22 cellular contexts compared by ENCODE assay signal in genomic region chr19:8731428-8732169, GRCh38. TPM values are rescaled to one million over a fixed set of nuclear protein-coding genes. Genes with fewer than 3 reads are reported as not detected.
DNase-seq lines count a peak whose midpoint lies in the region; ATAC-seq, FAIRE-seq and TF ChIP-seq lines count a peak whose summit lies in the region.
"Had no signal": no experiment of that assay in that cellular context is flagged by ENCODE, and none has a peak within 500 bp of the region (broad histone marks: within the 10 kb centered on the region; RNA-seq: fewer than 3 reads in every experiment).

No MANE protein-coding gene starts in this region.

- H3K27ac ChIP-seq in HepG2 (ENCODE audit: extremely low read length, insufficient read depth, low read length), result no peak overlapping the region
- no peak overlapping the region for H3K27ac ChIP-seq in right lobe of liver
- no peak overlapping the region for H3K27ac ChIP-seq in testis
- H3K27ac ChIP-seq: esophagus muscularis mucosa, gastroesophageal sphincter, left ventricle myocardium inferior, right atrium auricular region had no signal

- POLR2A ChIA-PET in HepG2 (lab: Yijun Ruan, JAX), result no interaction called here

- no peak for TF ChIP-seq POLR2A in HepG2 (IDR thresholded peaks at IDR 0.05; ENCODE audit: insufficient read depth in 1 of 2, low read depth in 2 of 2, low read length in 2 of 2)
- TF ChIP-seq POLR2A in right lobe of liver (IDR thresholded peaks at IDR 0.05), result no peak
- no peak for TF ChIP-seq POLR2A in NB4 (IDR thresholded peaks at IDR 0.05; ENCODE audit: extremely low read depth, insufficient read length)
- TF ChIP-seq POLR2A in testis (IDR thresholded peaks at IDR 0.05), result no peak

- no peaks in the 10 kb centered on the region for H3K79me2 ChIP-seq in HepG2 (ENCODE audit: insufficient read depth, low read length)

- no peak for TF ChIP-seq RAD21 in HepG2 (CRISPR knock-in tag; IDR thresholded peaks at IDR 0.05)

- H4K20me1 ChIP-seq in HepG2 (ENCODE audit: insufficient read depth, low read length), result no peaks in the 10 kb centered on the region

- H3K27ac Mint-ChIP-seq in activated naive CD8-positive, alpha-beta T cell treated with anti-CD3 and anti-CD28 coated beads, Interleukin-2, amount 50 U/mL, for 24 hours, result no peak overlapping the region
- H3K27ac Mint-ChIP-seq: stimulated activated naive B cell treated with anti-CD40 and anti-IgM and Interleukin-4, amounts not matched to agents 10 μg/mL and 1 μg/mL and 100 μg/mL, for 72 hours had no signal

- TF ChIP-seq EP300 in HepG2 (IDR thresholded peaks at IDR 0.05; ENCODE audit: low read depth in 2 of 2, low read length in 2 of 2), result no peak
- no peak for TF ChIP-seq EP300 in HepG2 (CRISPR knock-in tag; IDR thresholded peaks at IDR 0.05; ENCODE audit: borderline replicate concordance)

- H3K36me3 ChIP-seq in HepG2 (replicated peaks in 1 of 2; ENCODE audit: control insufficient read depth in 1 of 2, insufficient read depth in 2 of 2, low read length in 2 of 2) (no peaks in the 10 kb centered on the region), right lobe of liver (no peaks in the 10 kb centered on the region), testis (ENCODE audit: low read depth, missing control alignments) (no peaks in the 10 kb centered on the region)
- H3K36me3 ChIP-seq: esophagus muscularis mucosa, gastroesophageal sphincter, left ventricle myocardium inferior, right atrium auricular region had no signal

- H3K9ac ChIP-seq in HepG2 (ENCODE audit: insufficient read depth, low read depth, low read length), result no peak overlapping the region

- H3K4me3 ChIP-seq in HepG2 (replicated peaks in 1 of 3; ENCODE audit: insufficient read depth in 1 of 3, low read depth in 2 of 3, low read length in 3 of 3) (no peak overlapping the region), right lobe of liver (no peak overlapping the region), NB4 (ENCODE audit: low read depth, low read length) (no peak overlapping the region), testis (no peak overlapping the region)
- H3K4me3 ChIP-seq: esophagus muscularis mucosa, gastroesophageal sphincter, left ventricle myocardium inferior, right atrium auricular region had no signal

- WGBS in HepG2 (ENCODE audit: low lambda C conversion rate), result 47% methylated on average over 17 of the region's 19 CpGs
- 40% methylated on average over 9 of the region's 19 CpGs for WGBS in right lobe of liver (ENCODE audit: insufficient coverage, low coverage, low lambda C conversion rate, missing lambda C conversion rate)
- WGBS in testis, 2 donors, result 45 to 47% methylated on average over 19 of the region's 19 CpGs

- CTCF ChIA-PET in HepG2 (lab: Yijun Ruan, JAX; ENCODE audit: low intra/inter-chr PET ratio, low total read pairs), result no interaction called here

- H3K4me1 Mint-ChIP-seq in activated naive CD8-positive, alpha-beta T cell treated with anti-CD3 and anti-CD28 coated beads, Interleukin-2, amount 50 U/mL, for 24 hours, result no peaks in the 10 kb centered on the region
- H3K4me1 Mint-ChIP-seq: stimulated activated naive B cell treated with anti-CD40 and anti-IgM and Interleukin-4, amounts not matched to agents 10 μg/mL and 1 μg/mL and 100 μg/mL, for 72 hours had no signal

- no peak overlapping the region for H3K4me2 ChIP-seq in HepG2 (ENCODE audit: low read depth, low read length)

- no peak overlapping the region for H2AFZ ChIP-seq in HepG2 (ENCODE audit: low read length)

- in situ Hi-C loops in HepG2 (cut with HindIII; ENCODE audit: extremely low pct_ligation_motif_present, low pct_unique_long_range_greater_than_20kb), result no loop called here

- H3K27me3 ChIP-seq in HepG2 (ENCODE audit: control insufficient read depth in 1 of 2, insufficient read depth in 2 of 2, low read length in 2 of 2) (no peaks in the 10 kb centered on the region; a peak in 1 of 5 replicates), right lobe of liver (no peaks in the 10 kb centered on the region), testis (no peaks in the 10 kb centered on the region)
- H3K27me3 ChIP-seq: right atrium auricular region had no signal

- no peak overlapping the region for H3K4me3 Mint-ChIP-seq in activated naive CD8-positive, alpha-beta T cell treated with anti-CD3 and anti-CD28 coated beads, Interleukin-2, amount 50 U/mL, for 24 hours
- H3K4me3 Mint-ChIP-seq: stimulated activated naive B cell treated with anti-CD40 and anti-IgM and Interleukin-4, amounts not matched to agents 10 μg/mL and 1 μg/mL and 100 μg/mL, for 72 hours had no signal

- no peaks in the 10 kb centered on the region for H3K36me3 Mint-ChIP-seq in activated naive CD8-positive, alpha-beta T cell treated with anti-CD3 and anti-CD28 coated beads, Interleukin-2, amount 50 U/mL, for 24 hours (ENCODE audit: low read depth)
- H3K36me3 Mint-ChIP-seq: stimulated activated naive B cell treated with anti-CD40 and anti-IgM and Interleukin-4, amounts not matched to agents 10 μg/mL and 1 μg/mL and 100 μg/mL, for 72 hours had no signal

- no peaks in the 10 kb centered on the region for H3K9me3 ChIP-seq in HepG2 (ENCODE audit: low read length)
- no peaks in the 10 kb centered on the region for H3K9me3 ChIP-seq in right lobe of liver
- H3K9me3 ChIP-seq in testis, result no peaks in the 10 kb centered on the region
- H3K9me3 ChIP-seq: esophagus muscularis mucosa, gastroesophageal sphincter, left ventricle myocardium inferior, right atrium auricular region had no signal

- H3K4me1 ChIP-seq in HepG2 (ENCODE audit: insufficient read depth, low read length) (no peaks in the 10 kb centered on the region), right lobe of liver (no peaks in the 10 kb centered on the region), testis (no peaks in the 10 kb centered on the region)
- H3K4me1 ChIP-seq: esophagus muscularis mucosa, gastroesophageal sphincter, left ventricle myocardium inferior, right atrium auricular region had no signal

- ATAC-seq in HepG2 (no peak), right lobe of liver (no peak), GM18861 (IDR thresholded peaks at IDR 0.05; ENCODE audit: unreplicated experiment) (no peak)
- ATAC-seq in activated naive CD8-positive, alpha-beta T cell treated with anti-CD3 and anti-CD28 coated beads, Interleukin-2, amount 50 U/mL, for 24 hours, result no peak
- ATAC-seq: gastroesophageal sphincter; stimulated activated naive B cell treated with anti-CD40 and anti-IgM and Interleukin-4, amounts not matched to agents 10 μg/mL and 1 μg/mL and 100 μg/mL, for 72 hours had no signal

- no peak for FAIRE-seq in HepG2 (lab: Jason Lieb, UNC)

- TF ChIP-seq CTCF in HepG2 (CRISPR knock-in tag; IDR thresholded peaks at IDR 0.05) (no peak), right lobe of liver (IDR thresholded peaks at IDR 0.05) (no peak), NB4 (IDR thresholded peaks at IDR 0.05; ENCODE audit: low read depth, low read length) (no peak), testis (IDR thresholded peaks at IDR 0.05) (no peak)

- BruUV-seq in HepG2 (replicated peaks; lab: Mats Ljungman, UMichigan), result no TSS peak

- peaks cover 1% of the 10 kb centered on the region for H3K27me3 Mint-ChIP-seq in activated naive CD8-positive, alpha-beta T cell treated with anti-CD3 and anti-CD28 coated beads, Interleukin-2, amount 50 U/mL, for 24 hours

- intact Hi-C loops in HepG2 (cut with micrococcal nuclease; ENCODE audit: unreplicated experiment), result no loop called here
- intact Hi-C loops in right lobe of liver (cut with DNase I), result no loop called here
- intact Hi-C loops in testis (cut with DNase I; ENCODE audit: low total_unique reads), result no loop called here

- no peaks in the 10 kb centered on the region for H3K9me3 Mint-ChIP-seq in activated naive CD8-positive, alpha-beta T cell treated with anti-CD3 and anti-CD28 coated beads, Interleukin-2, amount 50 U/mL, for 24 hours

- DNase-seq in HepG2 (ENCODE audit: low spot score) (no peak), right lobe of liver (no peak), NB4 (ENCODE audit: low read depth) (peak; percentile 63), testis (peak; percentile 24), NCI-H526 (lab: John Stamatoyannopoulos, UW) (no peak), NOMO-1 treated with DMSO at 0.1 percent for 48 hours (lab: John Stamatoyannopoulos, UW; ENCODE audit: unreplicated experiment) (no peak)
- peak; percentile 3 for DNase-seq in activated naive CD8-positive, alpha-beta T cell treated with anti-CD3 and anti-CD28 coated beads, Interleukin-2, amount 50 U/mL, for 24 hours
- DNase-seq: activated CD4-positive, CD25-positive, alpha-beta regulatory T cell; activated naive CD4-positive, alpha-beta T cell; activated T-cell treated with anti-CD3 and anti-CD28 coated beads for 4 hours; effector CD4-positive, alpha-beta T cell; left ventricle myocardium inferior; stimulated activated naive B cell treated with anti-CD40 and anti-IgM and Interleukin-4, amounts not matched to agents 10 μg/mL and 1 μg/mL and 100 μg/mL, for 72 hours had no signal

RNA-seq across cellular contexts. Expression of gene OR2Z1, which starts 10.2 kb away (rescaled TPM):
- total RNA-seq in HepG2 (2016; rRNA removed; fragmentation: Illumina TruSeq; extraction: Trizol), result not detected in 2 replicates
- total RNA-seq in HepG2 (2016; cell fraction: cytosol; rRNA removed; fragmentation: Illumina TruSeq; extraction: Trizol; ENCODE audit: low read depth), result not detected in 2 replicates
- total RNA-seq in HepG2 (2016; cell fraction: insoluble cytoplasmic fraction; rRNA removed; fragmentation: Illumina TruSeq; extraction: Trizol), result not detected in 2 replicates
- not detected in 2 replicates for total RNA-seq in HepG2 (2016; cell fraction: membrane; rRNA removed; fragmentation: Illumina TruSeq; extraction: Trizol)
- not detected in 2 replicates for total RNA-seq in HepG2 (2016; cell fraction: nucleus; rRNA removed; fragmentation: Illumina TruSeq; extraction: Trizol)
- polyA plus RNA-seq in HepG2 (2011; rRNA removed), result not detected in 2 replicates
- polyA plus RNA-seq in HepG2 (2011; cell fraction: cytosol; rRNA removed), result not detected in 2 replicates
- not detected in 2 replicates for polyA plus RNA-seq in HepG2 (2011; cell fraction: nucleus; rRNA removed)
- polyA plus RNA-seq in HepG2 (2012), result not detected in 2 replicates
- polyA plus RNA-seq in HepG2 (2016; cell fraction: cytosol; fragmentation: Illumina TruSeq; extraction: Trizol; ENCODE audit: low read depth), result not detected in 2 replicates
- polyA plus RNA-seq in HepG2 (2016; cell fraction: insoluble cytoplasmic fraction; fragmentation: Illumina TruSeq; extraction: Trizol; ENCODE audit: low read depth), result not detected in 2 replicates
- polyA plus RNA-seq in HepG2 (2016; cell fraction: membrane; fragmentation: Illumina TruSeq; extraction: Trizol; ENCODE audit: low read depth), result not detected in 2 replicates
- polyA plus RNA-seq in HepG2 (2016; cell fraction: nucleus; fragmentation: Illumina TruSeq; extraction: Trizol; ENCODE audit: insufficient read depth, low read depth), result not detected in 2 replicates
- not detected in 2 replicates for polyA minus RNA-seq in HepG2 (2011; rRNA and poly(A)+ RNA removed; ENCODE audit: low replicate concordance)
- not detected in 2 replicates for polyA minus RNA-seq in HepG2 (2011; cell fraction: cytosol; rRNA and poly(A)+ RNA removed)
- not detected in 2 replicates for polyA minus RNA-seq in HepG2 (2011; cell fraction: nucleus; rRNA and poly(A)+ RNA removed)
- not detected for total RNA-seq in right lobe of liver
- under 1 TPM in 1 of 2 donors, not detected in 1; 0.47 TPM for total RNA-seq in testis
- not detected for polyA plus RNA-seq in testis (ENCODE audit: insufficient read depth, low read depth, low replicate concordance)
- total RNA-seq: cerebellum; esophagus muscularis mucosa; gastroesophageal sphincter; left ventricle myocardium inferior; LHCN-M2; OCI-LY7; right atrium auricular region; T-helper 2 cell treated with Interferon-gamma antibody and Interleukin-4, amounts not matched to agents 100 ng/mL and 5 ng/mL, for 36 hours had no signal
- polyA plus RNA-seq: thymus had no signal

RNA-seq across cellular contexts. Expression of gene ACTL9, which starts 33.0 kb away (rescaled TPM):
- total RNA-seq in HepG2 (2016; rRNA removed; fragmentation: Illumina TruSeq; extraction: Trizol) (not detected in 2 replicates), right lobe of liver (not detected), testis (100 to 1,000 TPM in 1 of 2 donors, 10 to 100 TPM in 1; 54.9 to 126 TPM)
- not detected in 2 replicates for total RNA-seq in HepG2 (2016; cell fraction: cytosol; rRNA removed; fragmentation: Illumina TruSeq; extraction: Trizol; ENCODE audit: low read depth)
- total RNA-seq in HepG2 (2016; cell fraction: insoluble cytoplasmic fraction; rRNA removed; fragmentation: Illumina TruSeq; extraction: Trizol), result not detected in 2 replicates
- total RNA-seq in HepG2 (2016; cell fraction: membrane; rRNA removed; fragmentation: Illumina TruSeq; extraction: Trizol), result not detected in 2 replicates
- total RNA-seq in HepG2 (2016; cell fraction: nucleus; rRNA removed; fragmentation: Illumina TruSeq; extraction: Trizol), result not detected in 2 replicates
- polyA plus RNA-seq in HepG2 (2011; rRNA removed) (not detected in 2 replicates), testis (ENCODE audit: insufficient read depth, low read depth, low replicate concordance) (122 TPM)
- not detected in 2 replicates for polyA plus RNA-seq in HepG2 (2011; cell fraction: cytosol; rRNA removed)
- not detected in 2 replicates for polyA plus RNA-seq in HepG2 (2011; cell fraction: nucleus; rRNA removed)
- polyA plus RNA-seq in HepG2 (2012), result not detected in 2 replicates
- not detected in 2 replicates for polyA plus RNA-seq in HepG2 (2016; cell fraction: cytosol; fragmentation: Illumina TruSeq; extraction: Trizol; ENCODE audit: low read depth)
- polyA plus RNA-seq in HepG2 (2016; cell fraction: insoluble cytoplasmic fraction; fragmentation: Illumina TruSeq; extraction: Trizol; ENCODE audit: low read depth), result not detected in 2 replicates
- not detected in 2 replicates for polyA plus RNA-seq in HepG2 (2016; cell fraction: membrane; fragmentation: Illumina TruSeq; extraction: Trizol; ENCODE audit: low read depth)
- not detected in 2 replicates for polyA plus RNA-seq in HepG2 (2016; cell fraction: nucleus; fragmentation: Illumina TruSeq; extraction: Trizol; ENCODE audit: insufficient read depth, low read depth)
- not detected in 2 replicates for polyA minus RNA-seq in HepG2 (2011; rRNA and poly(A)+ RNA removed; ENCODE audit: low replicate concordance)
- polyA minus RNA-seq in HepG2 (2011; cell fraction: cytosol; rRNA and poly(A)+ RNA removed), result not detected in 2 replicates
- not detected in 2 replicates for polyA minus RNA-seq in HepG2 (2011; cell fraction: nucleus; rRNA and poly(A)+ RNA removed)
- total RNA-seq: cerebellum; esophagus muscularis mucosa; gastroesophageal sphincter; left ventricle myocardium inferior; LHCN-M2; OCI-LY7; right atrium auricular region; T-helper 2 cell treated with Interferon-gamma antibody and Interleukin-4, amounts not matched to agents 100 ng/mL and 5 ng/mL, for 36 hours had no signal
- polyA plus RNA-seq: thymus had no signal

Comparison
In these comparisons a context has a peak if more than half of its experiments do, and no peak if none do; other contexts are left out.
1. DNase-seq: peak in NB4 (single experiment), activated naive CD8-positive, alpha-beta T cell treated with anti-CD3 and anti-CD28 coated beads, Interleukin-2, amount 50 U/mL, for 24 hours (single experiment) and testis (single experiment); none in HepG2 (single experiment), right lobe of liver (0 of 3), NCI-H526 (0 of 2) and NOMO-1 treated with DMSO at 0.1 percent for 48 hours (single experiment).
2. RNA of gene ACTL9, which starts 33.0 kb away (total RNA-seq): 54.9 to 126 TPM in testis; not detected in HepG2 and not detected in right lobe of liver; every median in the first group is over 10 times any median in the second.